In genomic region chr1:191857600-191857999, GRCh38 we compare ENCODE assay signal across 22 cellular contexts.
"Had no signal": no experiment of that assay in that cellular context is flagged by ENCODE, and none has a peak within 500 bp of the region (broad histone marks: within the 10 kb centered on the region; RNA-seq: fewer than 3 reads in every experiment).

No MANE protein-coding gene starts in this region.

- FAIRE-seq: endothelial cell of umbilical vein, frontal cortex, islet of Langerhans, keratinocyte had no signal

- DNase-seq: colonic mucosa; cortex of kidney; dermis blood vessel endothelial cell; dorsolateral prefrontal cortex; effector CD4-positive, alpha-beta T cell; effector memory CD4-positive, alpha-beta T cell; foreskin keratinocyte; heart left ventricle; hypothalamus; left cardiac atrium; left lung; left ventricle myocardium superior; lower lobe of right lung; mesenchymal stem cell; mucosa of descending colon; naive B cell; naive thymus-derived CD8-positive, alpha-beta T cell had no signal

- H3K36me3 Mint-ChIP-seq: mesothelial cell of epicardium, naive B cell had no signal

- H3K27me3 Mint-ChIP-seq: naive B cell; naive thymus-derived CD8-positive, alpha-beta T cell had no signal

- H3K27ac Mint-ChIP-seq: mesothelial cell of epicardium; naive B cell; naive thymus-derived CD8-positive, alpha-beta T cell had no signal

- H3K4me1 Mint-ChIP-seq: mesothelial cell of epicardium; naive B cell; naive thymus-derived CD8-positive, alpha-beta T cell had no signal

- H3K4me3 Mint-ChIP-seq: mesothelial cell of epicardium; naive B cell; naive thymus-derived CD8-positive, alpha-beta T cell had no signal
